ENCODE assay signal across 1 cellular context in the genomic region with DNA sequence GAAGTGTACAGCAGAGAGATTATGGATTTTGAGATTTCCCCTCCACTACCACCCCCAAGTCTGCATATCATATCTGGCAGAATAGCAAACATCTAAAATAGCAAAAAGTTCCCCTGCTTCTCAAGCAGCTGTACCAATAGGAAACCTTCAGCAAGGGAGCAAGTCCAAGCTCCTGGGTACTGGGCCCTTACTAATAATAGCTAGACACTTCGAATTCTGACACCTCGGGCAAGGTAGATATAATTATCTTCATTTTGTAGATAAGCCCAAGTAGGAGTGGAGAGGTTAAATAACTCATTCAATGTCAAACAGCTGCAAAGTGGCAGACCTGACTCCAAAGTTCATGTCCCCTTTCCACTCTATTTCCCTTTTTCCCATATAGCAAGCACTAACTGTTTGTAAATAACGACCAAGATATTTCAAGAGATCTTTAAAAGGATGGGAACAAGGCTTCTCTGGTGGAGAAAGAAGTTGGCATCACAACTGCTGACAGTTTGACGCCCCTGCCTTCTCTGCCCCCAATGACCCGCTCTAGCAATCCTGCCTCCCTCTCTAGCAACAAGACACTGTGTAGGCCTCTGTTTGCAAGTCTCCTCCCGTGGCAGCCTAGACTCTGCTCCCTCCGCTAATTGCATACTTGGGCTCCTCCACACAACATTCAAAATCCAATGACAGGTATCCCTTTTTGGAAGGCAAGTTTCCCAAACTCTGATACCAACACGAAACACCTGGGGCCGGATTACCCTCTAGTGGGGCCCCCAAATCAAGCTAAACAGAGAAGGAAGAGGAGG.
TF ChIP-seq lines count a peak whose summit lies in the region.

No MANE protein-coding gene starts in this region.

TF ChIP-seq in HepG2, 621 proteins besides CTCF, POLR2A, EP300 and RAD21 (continues in another document):
- TF ChIP-seq, protein P1, sequence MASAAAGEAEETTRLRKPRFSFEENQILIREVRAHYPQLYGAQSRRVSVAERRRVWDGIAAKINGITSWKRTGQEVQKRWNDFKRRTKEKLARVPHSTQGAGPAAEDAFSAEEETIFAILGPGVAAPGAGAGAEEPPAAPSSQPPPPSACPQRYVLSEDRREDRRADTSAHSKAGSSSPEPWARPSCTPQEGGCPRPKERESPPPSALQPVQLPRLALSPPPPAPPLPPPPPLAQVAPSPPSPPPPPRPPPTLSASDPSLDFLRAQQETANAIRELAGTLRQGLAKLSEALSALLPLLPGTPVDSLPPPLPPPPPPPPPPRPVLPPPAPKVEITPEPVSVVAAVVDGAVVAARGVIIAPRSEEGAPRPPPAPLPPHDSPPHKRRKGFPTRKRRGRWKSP (CRISPR knock-in tag; IDR thresholded peaks at IDR 0.05) = no peak
- TF ChIP-seq MTA3 (CRISPR knock-in tag; IDR thresholded peaks at IDR 0.05) (no peak), SNRNP70 (IDR thresholded peaks at IDR 0.05; ENCODE audit: low read depth, low read length) (no peak), ATF4 (CRISPR knock-in tag; IDR thresholded peaks at IDR 0.05) (0 out of 4 replicates have a peak, but pooled peaks of 1 of the 2 experiments have one; percentile 84), DNMT3B (CRISPR knock-in tag; conservative IDR thresholded peaks at IDR 0.05) (no peak), ZMYM4 (CRISPR knock-in tag; IDR thresholded peaks at IDR 0.05) (no peak), KDM1A (CRISPR knock-in tag; IDR thresholded peaks at IDR 0.05) (no peak), FOXC1 (CRISPR knock-in tag; IDR thresholded peaks at IDR 0.05; ENCODE audit: borderline replicate concordance) (no peak), ZNF740 (CRISPR knock-in tag; IDR thresholded peaks at IDR 0.05) (no peak), AHR (CRISPR knock-in tag; IDR thresholded peaks at IDR 0.05) (no peak), CHD2 (IDR thresholded peaks at IDR 0.05; ENCODE audit: low read depth, low read length) (no peak), SNAPC2 (CRISPR knock-in tag; IDR thresholded peaks at IDR 0.05) (0 out of 2 replicates have a peak, but pooled peaks have one; percentile 26), SALL2 (CRISPR knock-in tag; IDR thresholded peaks at IDR 0.05) (0 out of 2 replicates have a peak, but pooled peaks have one; percentile 2), ZNF574 (CRISPR knock-in tag; IDR thresholded peaks at IDR 0.05) (peak; percentile 50), JUN (CRISPR knock-in tag; IDR thresholded peaks at IDR 0.05) (no peak), ZFP37 (CRISPR knock-in tag; IDR thresholded peaks at IDR 0.05; ENCODE audit: borderline replicate concordance) (no peak), DNMT1 (CRISPR knock-in tag; IDR thresholded peaks at IDR 0.05) (no peak), PITX1 (CRISPR knock-in tag; IDR thresholded peaks at IDR 0.05) (no peak), ZNF589 (CRISPR knock-in tag; conservative IDR thresholded peaks at IDR 0.05) (no peak), ZBTB20 (CRISPR knock-in tag; IDR thresholded peaks at IDR 0.05; ENCODE audit: borderline replicate concordance, low read depth) (no peak), PAXIP1 (CRISPR knock-in tag; conservative IDR thresholded peaks at IDR 0.05) (peak; percentile 49), ATF7 (IDR thresholded peaks at IDR 0.05) (no peak), ATF7 (CRISPR knock-in tag; IDR thresholded peaks at IDR 0.05) (no peak), ZFAT (CRISPR knock-in tag; conservative IDR thresholded peaks at IDR 0.05) (no peak), HHEX (CRISPR knock-in tag; IDR thresholded peaks at IDR 0.05) (no peak), NR2F1 (CRISPR knock-in tag; IDR thresholded peaks at IDR 0.05) (peak in 1 of 2 experiments; percentile 8; a peak in 1 of 4 replicates), RELA (CRISPR knock-in tag; IDR thresholded peaks at IDR 0.05) (no peak), ZNF615 (CRISPR knock-in tag; IDR thresholded peaks at IDR 0.05; ENCODE audit: borderline replicate concordance) (0 out of 2 replicates have a peak, but pooled peaks have one; percentile 12), ZNF670 (CRISPR knock-in tag; IDR thresholded peaks at IDR 0.05; ENCODE audit: borderline replicate concordance) (no peak), DPF2 (CRISPR knock-in tag; IDR thresholded peaks at IDR 0.05; ENCODE audit: borderline replicate concordance, low read depth) (no peak), PCBP1 (IDR thresholded peaks at IDR 0.05; ENCODE audit: borderline replicate concordance, low read depth, low read length) (no peak), TCF7L2 (IDR thresholded peaks at IDR 0.05; ENCODE audit: low read depth, low read length) (no peak), ERF (CRISPR knock-in tag; IDR thresholded peaks at IDR 0.05) (no peak), ZNF207 (IDR thresholded peaks at IDR 0.05; ENCODE audit: borderline replicate concordance) (no peak), ZGPAT (CRISPR knock-in tag; IDR thresholded peaks at IDR 0.05) (no peak), CEBPB (IDR thresholded peaks at IDR 0.05; ENCODE audit: borderline replicate concordance, low read depth, low read length) (no peak), ZNF34 (CRISPR knock-in tag; IDR thresholded peaks at IDR 0.05; ENCODE audit: borderline replicate concordance) (0 out of 2 replicates have a peak, but pooled peaks have one; percentile 57), ZNF333 (CRISPR knock-in tag; IDR thresholded peaks at IDR 0.05; ENCODE audit: borderline replicate concordance) (no peak), PHB2 (IDR thresholded peaks at IDR 0.05; ENCODE audit: partially characterized antibody) (no peak), RFX5 (IDR thresholded peaks at IDR 0.05; ENCODE audit: low read depth, low read length) (0 out of 2 replicates have a peak, but pooled peaks have one; percentile 26), ZNF446 (CRISPR knock-in tag; IDR thresholded peaks at IDR 0.05) (no peak), KLF6 (CRISPR knock-in tag; IDR thresholded peaks at IDR 0.05) (no peak), PRMT3 (CRISPR knock-in tag; IDR thresholded peaks at IDR 0.05; ENCODE audit: borderline replicate concordance, low read depth) (no peak), PTBP1 (IDR thresholded peaks at IDR 0.05; ENCODE audit: low read depth, low read length, poor library complexity, severe bottlenecking) (no peak), ZFX (CRISPR knock-in tag; IDR thresholded peaks at IDR 0.05; ENCODE audit: low read depth) (peak; percentile 94; the same call in 1 of the 2 replicates), ZNF570 (CRISPR knock-in tag; IDR thresholded peaks at IDR 0.05; ENCODE audit: borderline replicate concordance) (no peak), XBP1 (CRISPR knock-in tag; IDR thresholded peaks at IDR 0.05) (no peak), YEATS4 (CRISPR knock-in tag; IDR thresholded peaks at IDR 0.05; ENCODE audit: borderline replicate concordance) (no peak), ZNF335 (CRISPR knock-in tag; IDR thresholded peaks at IDR 0.05) (no peak)
- TF ChIP-seq, protein P2, sequence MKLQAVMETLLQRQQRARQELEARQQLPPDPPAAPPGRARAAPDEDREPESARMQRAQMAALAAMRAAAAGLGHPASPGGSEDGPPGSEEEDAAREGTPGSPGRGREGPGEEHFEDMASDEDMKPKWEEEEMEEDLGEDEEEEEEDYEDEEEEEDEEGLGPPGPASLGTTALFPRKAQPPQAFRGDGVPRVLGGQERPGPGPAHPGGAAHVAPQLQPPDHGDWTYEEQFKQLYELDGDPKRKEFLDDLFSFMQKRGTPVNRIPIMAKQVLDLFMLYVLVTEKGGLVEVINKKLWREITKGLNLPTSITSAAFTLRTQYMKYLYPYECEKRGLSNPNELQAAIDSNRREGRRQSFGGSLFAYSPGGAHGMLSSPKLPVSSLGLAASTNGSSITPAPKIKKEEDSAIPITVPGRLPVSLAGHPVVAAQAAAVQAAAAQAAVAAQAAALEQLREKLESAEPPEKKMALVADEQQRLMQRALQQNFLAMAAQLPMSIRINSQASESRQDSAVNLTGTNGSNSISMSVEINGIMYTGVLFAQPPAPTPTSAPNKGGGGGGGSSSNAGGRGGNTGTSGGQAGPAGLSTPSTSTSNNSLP (IDR thresholded peaks at IDR 0.05; ENCODE audit: low read depth, low read length) = no peak
- TF ChIP-seq, protein P3, sequence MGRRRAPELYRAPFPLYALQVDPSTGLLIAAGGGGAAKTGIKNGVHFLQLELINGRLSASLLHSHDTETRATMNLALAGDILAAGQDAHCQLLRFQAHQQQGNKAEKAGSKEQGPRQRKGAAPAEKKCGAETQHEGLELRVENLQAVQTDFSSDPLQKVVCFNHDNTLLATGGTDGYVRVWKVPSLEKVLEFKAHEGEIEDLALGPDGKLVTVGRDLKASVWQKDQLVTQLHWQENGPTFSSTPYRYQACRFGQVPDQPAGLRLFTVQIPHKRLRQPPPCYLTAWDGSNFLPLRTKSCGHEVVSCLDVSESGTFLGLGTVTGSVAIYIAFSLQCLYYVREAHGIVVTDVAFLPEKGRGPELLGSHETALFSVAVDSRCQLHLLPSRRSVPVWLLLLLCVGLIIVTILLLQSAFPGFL (CRISPR knock-in tag; IDR thresholded peaks at IDR 0.05) = no peak
- TF ChIP-seq, protein P4, sequence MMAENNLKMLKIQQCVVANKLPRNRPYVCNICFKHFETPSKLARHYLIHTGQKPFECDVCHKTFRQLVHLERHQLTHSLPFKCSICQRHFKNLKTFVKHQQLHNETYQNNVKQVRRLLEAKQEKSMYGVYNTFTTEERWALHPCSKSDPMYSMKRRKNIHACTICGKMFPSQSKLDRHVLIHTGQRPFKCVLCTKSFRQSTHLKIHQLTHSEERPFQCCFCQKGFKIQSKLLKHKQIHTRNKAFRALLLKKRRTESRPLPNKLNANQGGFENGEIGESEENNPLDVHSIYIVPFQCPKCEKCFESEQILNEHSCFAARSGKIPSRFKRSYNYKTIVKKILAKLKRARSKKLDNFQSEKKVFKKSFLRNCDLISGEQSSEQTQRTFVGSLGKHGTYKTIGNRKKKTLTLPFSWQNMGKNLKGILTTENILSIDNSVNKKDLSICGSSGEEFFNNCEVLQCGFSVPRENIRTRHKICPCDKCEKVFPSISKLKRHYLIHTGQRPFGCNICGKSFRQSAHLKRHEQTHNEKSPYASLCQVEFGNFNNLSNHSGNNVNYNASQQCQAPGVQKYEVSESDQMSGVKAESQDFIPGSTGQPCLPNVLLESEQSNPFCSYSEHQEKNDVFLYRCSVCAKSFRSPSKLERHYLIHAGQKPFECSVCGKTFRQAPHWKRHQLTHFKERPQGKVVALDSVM (CRISPR knock-in tag; IDR thresholded peaks at IDR 0.05) = peak; percentile 58; the same call in 1 of the 2 replicates
